ENCODE assay signal across 11 cellular contexts in genomic region chr1:17440827-17441168, GRCh38. TPM values are rescaled to one million over a fixed set of nuclear protein-coding genes. Genes with fewer than 3 reads are reported as not detected.
DNase-seq lines count a peak whose midpoint lies in the region; ATAC-seq, FAIRE-seq and TF ChIP-seq lines count a peak whose summit lies in the region.
"Had no signal": no experiment of that assay in that cellular context is flagged by ENCODE, and none has a peak within 500 bp of the region (broad histone marks: within the 10 kb centered on the region; RNA-seq: fewer than 3 reads in every experiment).

No MANE protein-coding gene starts in this region.

- H3K9me3 Mint-ChIP-seq in activated naive CD4-positive, alpha-beta T cell treated with anti-CD3 and anti-CD28 coated beads, Interleukin-2, amount 50 U/mL, for 72 hours = no peaks in the 10 kb centered on the region

- no peak for ATAC-seq in activated naive CD4-positive, alpha-beta T cell treated with anti-CD3 and anti-CD28 coated beads, Interleukin-2, amount 50 U/mL, for 72 hours
- ATAC-seq in HG03045 (IDR thresholded peaks at IDR 0.05; ENCODE audit: unreplicated experiment) = no peak

- no peaks in the 10 kb centered on the region for H3K27me3 ChIP-seq in AG04450 (ENCODE audit: control insufficient read depth, insufficient read depth, low read length)
- H3K27me3 ChIP-seq: MG63 had no signal

- DNase-seq in AG04450 (ENCODE audit: low read depth, low spot score) (no peak), HT-29 (ENCODE audit: low spot score) (peak; percentile 7), kidney (peak; percentile 26), putamen (ENCODE audit: low spot score) (no peak), OCI-M2 (lab: John Stamatoyannopoulos, UW; ENCODE audit: unreplicated experiment) (no peak), mesenteric fat pad (ENCODE audit: low spot score) (no peak)
- DNase-seq in activated naive CD4-positive, alpha-beta T cell treated with anti-CD3 and anti-CD28 coated beads, Interleukin-2, amount 50 U/mL, for 72 hours (ENCODE audit: low spot score in 2 of 2) = no peak
- DNase-seq: dermis blood vessel endothelial cell, MG63 had no signal

- CTCF ChIA-PET in AG04450 (lab: Charles Lee) = interaction anchor here (0.5 to 1.9 kb wide), 7 partner anchors 9 to 382 kb away, joined by 3 to 20 read pairs (median 4); no protein-coding TSS in a partner anchor

- peaks cover 13 to 19% of the 10 kb centered on the region in 2 donors for H3K4me1 ChIP-seq in kidney (ENCODE audit: control insufficient read depth in 1 of 2, insufficient read depth in 1 of 2, low read depth in 1 of 2, low read length in 2 of 2)

- no peak for TF ChIP-seq CTCF in AG04450 (IDR thresholded peaks at IDR 0.05; ENCODE audit: low read depth, low read length)
- TF ChIP-seq CTCF in kidney (IDR thresholded peaks at IDR 0.05; ENCODE audit: borderline replicate concordance, extremely low read depth, insufficient read depth) = no peak

- peaks cover 4% of the 10 kb centered on the region; the same call in 1 of the 2 replicates for H3K9me3 ChIP-seq in AG04450 (ENCODE audit: control insufficient read depth, insufficient read depth, low read length)
- H3K9me3 ChIP-seq in kidney (ENCODE audit: control insufficient read depth in 1 of 2, low read length in 2 of 2) = no peaks in the 10 kb centered on the region
- H3K9me3 ChIP-seq: MG63, thoracic aorta had no signal

- peak overlapping the region; percentile 69 to 97 for H3K27ac Mint-ChIP-seq in activated naive CD4-positive, alpha-beta T cell treated with anti-CD3 and anti-CD28 coated beads, Interleukin-2, amount 50 U/mL, for 72 hours

- H3K36me3 Mint-ChIP-seq in activated naive CD4-positive, alpha-beta T cell treated with anti-CD3 and anti-CD28 coated beads, Interleukin-2, amount 50 U/mL, for 72 hours = peaks cover 23 to 30% of the 10 kb centered on the region in 2 donors

- POLR2A ChIA-PET in AG04450 (lab: Yijun Ruan, JAX) = no interaction called here

- peak overlapping the region in 1 of 2 donors; percentile 5 for H3K9ac ChIP-seq in kidney (ENCODE audit: low read length in 2 of 2)

- H3K36me3 ChIP-seq in kidney (ENCODE audit: control insufficient read depth in 1 of 2, insufficient read depth in 2 of 2, low read length in 2 of 2) = no peaks in the 10 kb centered on the region
- H3K36me3 ChIP-seq: thoracic aorta had no signal

- H3K4me3 ChIP-seq in AG04450 (ENCODE audit: low read depth, low read length) = peak overlapping the region; percentile 63
- peak overlapping the region in 1 of 2 donors; percentile 86 for H3K4me3 ChIP-seq in kidney (ENCODE audit: low read length in 2 of 2)

- intact Hi-C loops in kidney (cut with DNase I) = no loop called here

- FAIRE-seq in kidney (lab: Jason Lieb, UNC) = no peak

- H3K27ac ChIP-seq in AG04450 (ENCODE audit: low read depth, low read length) (no peak overlapping the region), kidney (ENCODE audit: low read depth in 2 of 2, low read length in 2 of 2) (no peak overlapping the region)

RNA-seq across cellular contexts. Expression of gene RCC2, which starts 1.3 kb away (rescaled TPM):
- polyA plus RNA-seq in AG04450 (2011; rRNA removed) (43.3 and 43.4 TPM in 2 replicates), kidney (ENCODE audit: insufficient read depth, low read depth, low replicate concordance) (16.1 TPM)
- polyA minus RNA-seq in AG04450 (2011; rRNA and poly(A)+ RNA removed) = 50.1 and 62.1 TPM in 2 replicates
- total RNA-seq in HT-29 (2014; rRNA removed; shearing (Covaris generic)) = 107 and 120 TPM in 2 replicates
- total RNA-seq in activated naive CD4-positive, alpha-beta T cell treated with anti-CD3 and anti-CD28 coated beads, Interleukin-2, amount 50 U/mL, for 72 hours = 100 to 1,000 TPM; 113 to 132 TPM
- total RNA-seq in kidney (46.8 TPM), mesenteric fat pad (41.3 TPM)

Comparison
In these comparisons a context has a peak if more than half of its experiments do, and no peak if none do; other contexts are left out.
1. DNase-seq: peak in HT-29 (single experiment) and kidney (single experiment); none in AG04450 (single experiment), activated naive CD4-positive, alpha-beta T cell treated with anti-CD3 and anti-CD28 coated beads, Interleukin-2, amount 50 U/mL, for 72 hours (0 of 2), putamen (single experiment), OCI-M2 (single experiment) and mesenteric fat pad (single experiment).